In genomic region chr1:172108494-172108893, GRCh38 we compare ENCODE assay signal across 18 cellular contexts.
DNase-seq lines count a peak whose midpoint lies in the region; ATAC-seq lines count a peak whose summit lies in the region.
"Had no signal": no experiment of that assay in that cellular context is flagged by ENCODE, and none has a peak within 500 bp of the region (broad histone marks: within the 10 kb centered on the region; RNA-seq: fewer than 3 reads in every experiment).

No MANE protein-coding gene starts in this region.

- H3K4me3 ChIP-seq in SK-N-MC: peak overlapping the region; percentile 54
- H3K4me3 ChIP-seq: A549, cardiac muscle cell, Peyer's patch, stomach had no signal

- H3K9me3 ChIP-seq in SK-N-MC (ENCODE audit: low read depth, low read length): no peaks in the 10 kb centered on the region
- H3K9me3 ChIP-seq: A549, Peyer's patch, stomach had no signal

- peak overlapping the region; percentile 82 for H3K27ac ChIP-seq in SK-N-MC
- H3K27ac ChIP-seq: A549, C4-2B, cardiac muscle cell, Peyer's patch, stomach had no signal

- no peaks in the 10 kb centered on the region for H3K36me3 ChIP-seq in SK-N-MC (ENCODE audit: insufficient read depth, low read length)
- H3K36me3 ChIP-seq: cardiac muscle cell, Peyer's patch, stomach had no signal

- ATAC-seq in GM21576 (IDR thresholded peaks at IDR 0.05; ENCODE audit: unreplicated experiment) (no peak), GM21447 (IDR thresholded peaks at IDR 0.05; ENCODE audit: unreplicated experiment) (no peak), HG03521 (IDR thresholded peaks at IDR 0.05; ENCODE audit: unreplicated experiment) (no peak)
- ATAC-seq: A549; activated CD4-positive, alpha-beta T cell treated with anti-CD3 and anti-CD28 coated beads for 36 hours had no signal

- DNase-seq in A172 (ENCODE audit: low spot score) (peak; percentile 17), GM04503 (ENCODE audit: low read depth) (peak; percentile 36), SK-N-MC (ENCODE audit: low read depth, low spot score) (peak; percentile 66), foreskin melanocyte (peak; percentile 8), NCI-H1048 (lab: John Stamatoyannopoulos, UW) (no peak)
- DNase-seq: activated CD4-positive, alpha-beta T cell treated with anti-CD3 and anti-CD28 coated beads for 36 hours; midbrain; NCI-H1417; nephron progenitor cell; Peyer's patch; stimulated activated CD4-positive, alpha-beta T cell treated with anti-CD3 and anti-CD28 coated beads, Interleukin-4, amount 100 ng/mL, for 1 hour; stomach had no signal

- no peak overlapping the region for H3K9ac ChIP-seq in SK-N-MC (ENCODE audit: insufficient read length)
